ENCODE assay signal across 12 cellular contexts in genomic region chr16:20491448-20491847, GRCh38. TPM values are rescaled to one million over a fixed set of nuclear protein-coding genes. Genes with fewer than 3 reads are reported as not detected.
"Had no signal": no experiment of that assay in that cellular context is flagged by ENCODE, and none has a peak within 500 bp of the region (broad histone marks: within the 10 kb centered on the region; RNA-seq: fewer than 3 reads in every experiment).

No MANE protein-coding gene starts in this region.

RNA-seq across cellular contexts. Expression of gene ACSM2A, which starts 40.1 kb away (rescaled TPM):
- total RNA-seq: activated naive CD4-positive, alpha-beta T cell treated with anti-CD3 and anti-CD28 coated beads for 36 hours; activated naive CD4-positive, alpha-beta T cell treated with anti-CD3 and anti-CD28 coated beads, Interleukin-2, amount 50 U/mL, for 72 hours; activated naive CD8-positive, alpha-beta T cell treated with anti-CD3 and anti-CD28 coated beads for 36 hours; activated naive CD8-positive, alpha-beta T cell treated with anti-CD3 and anti-CD28 coated beads, Interleukin-2, amount 10 ng/mL, durations not matched to agents 7 days and 5 days; activated T-helper 1 cell treated with anti-CD3 and anti-CD28 coated beads, Interleukin-12 subunit alpha, Interleukin-12 subunit beta, Interleukin-2, Interleukin-4 antibody, amounts not matched to agents 30 ng/mL and 10 ng/mL and 1 ng/mL, durations not matched to agents 14 hours and 24 hours and 36 hours; activated T-helper 17 cell treated with anti-CD3 and anti-CD28 coated beads, Interleukin-2, amount 50 U/mL, for 72 hours; ascending aorta; body of pancreas; breast epithelium; cardiac muscle cell; cardiac septum; cerebellum had no signal
- polyA plus RNA-seq: cardiac muscle cell had no signal
